In genomic region chr2:37672104-37672869, GRCh38 we compare ENCODE assay signal across 8 cellular contexts. TPM values are rescaled to one million over a fixed set of nuclear protein-coding genes. Genes with fewer than 3 reads are reported as not detected.
A peak's percentile ranks its signal among the peaks of the same experiment; 100 is the strongest.
DNase-seq lines count a peak whose midpoint lies in the region; ATAC-seq, FAIRE-seq and TF ChIP-seq lines count a peak whose summit lies in the region.

No MANE protein-coding gene starts in this region.

- intact Hi-C loops in endothelial cell of umbilical vein (cut with micrococcal nuclease), result loop anchor here (1.0 to 5.0 kb wide), 5 partner anchors 39 to 258 kb away; no protein-coding TSS in a partner anchor

- H3K9me1 ChIP-seq in endothelial cell of umbilical vein (replicated peaks; ENCODE audit: control insufficient read depth, extremely low read depth, insufficient read depth, low read length), result no peaks in the 10 kb centered on the region

- H3K9me3 ChIP-seq in endothelial cell of umbilical vein (replicated peaks; ENCODE audit: control insufficient read depth, insufficient read depth, low read length) (no peaks in the 10 kb centered on the region), mononuclear cell (ENCODE audit: low read depth, low read length) (no peaks in the 10 kb centered on the region)

- peak overlapping the region; percentile 61 for H3K4me2 ChIP-seq in endothelial cell of umbilical vein (ENCODE audit: insufficient read depth, low read length)

- dilution Hi-C loops in endothelial cell of umbilical vein (cut with MboI; ENCODE audit: extremely low pct_ligation_motif_present, low sequenced_read_pairs), result no loop called here

- TF ChIP-seq POLR2A in endothelial cell of umbilical vein (IDR thresholded peaks at IDR 0.05; ENCODE audit: low read depth, low read length), result no peak

- TF ChIP-seq CTCF in endothelial cell of umbilical vein (IDR thresholded peaks at IDR 0.05; ENCODE audit: extremely low read depth in 1 of 2, insufficient read depth in 1 of 2, low read depth in 1 of 2, low read length in 2 of 2), result no peak

- H3K27me3 ChIP-seq in endothelial cell of umbilical vein (ENCODE audit: control insufficient read depth in 2 of 2, insufficient read depth in 2 of 2, low read length in 2 of 2) (no peaks in the 10 kb centered on the region), mononuclear cell (ENCODE audit: insufficient read depth, low read length) (no peaks in the 10 kb centered on the region)

- H3K36me3 ChIP-seq in endothelial cell of umbilical vein (ENCODE audit: control insufficient read depth in 2 of 2, extremely low read depth in 1 of 2, insufficient read depth in 2 of 2, low read length in 2 of 2), result no peaks in the 10 kb centered on the region

- H3K27ac ChIP-seq in endothelial cell of umbilical vein (ENCODE audit: insufficient read depth, low read depth, low read length), result peak overlapping the region; percentile 75

- peak overlapping the region; percentile 83 for H3K9ac ChIP-seq in endothelial cell of umbilical vein (replicated peaks; ENCODE audit: extremely low read depth, insufficient read depth, low read length)

- BruUV-seq in endothelial cell of umbilical vein (replicated peaks; lab: Mats Ljungman, UMichigan), result no TSS peak

- H3K4me3 ChIP-seq in endothelial cell of umbilical vein (replicated peaks in 1 of 3; ENCODE audit: insufficient read depth in 1 of 3, low read depth in 1 of 3, low read length in 3 of 3) (peak overlapping the region; percentile 59 to 84 (median 67)), mononuclear cell (ENCODE audit: low read length) (peak overlapping the region; percentile 82)

- FAIRE-seq in endothelial cell of umbilical vein (lab: Jason Lieb, UNC), result peak; percentile 54

- H3K79me2 ChIP-seq in endothelial cell of umbilical vein (ENCODE audit: control insufficient read depth, insufficient read depth, low read length), result peaks cover 41% of the 10 kb centered on the region

- CTCF ChIA-PET in endothelial cell of umbilical vein (lab: Charles Lee), result interaction anchor here (0.6 to 3.6 kb wide), 11 partner anchors 18 to 276 kb away, joined by 3 to 27 read pairs (median 4); no protein-coding TSS in a partner anchor

- ATAC-seq in GM19463 (IDR thresholded peaks at IDR 0.05; ENCODE audit: unreplicated experiment) (peak; percentile 52), HG03571 (IDR thresholded peaks at IDR 0.05; ENCODE audit: unreplicated experiment) (peak; percentile 59)

- DNase-seq in CMK (ENCODE audit: low read depth) (peak; percentile 98), NOMO-1 treated with dmso at 0.1 percent for 144 hours (lab: John Stamatoyannopoulos, UW; ENCODE audit: unreplicated experiment) (peak; percentile 75), endothelial cell of umbilical vein (ENCODE audit: low read depth, low spot score) (peak; percentile 85)
- peak; percentile 81 for DNase-seq in activated CD8-positive, alpha-beta memory T cell treated with anti-CD3 and anti-CD28 coated beads, Interleukin-2, amount 50 U/mL, for 48 hours
- peak; percentile 52 for DNase-seq in stimulated activated CD8-positive, alpha-beta memory T cell treated with anti-CD3 and anti-CD28 coated beads, Interleukin-4, amount 100 ng/mL, for 24 hours (ENCODE audit: low read depth)

- H3K4me1 ChIP-seq in endothelial cell of umbilical vein (ENCODE audit: control insufficient read depth, extremely low read depth, insufficient read depth, low read length) (peaks cover 43% of the 10 kb centered on the region), mononuclear cell (ENCODE audit: insufficient read depth, low read length) (peaks cover 63% of the 10 kb centered on the region)

- POLR2A ChIA-PET in endothelial cell of umbilical vein (lab: Charles Lee), result interaction anchor here (0.6 to 0.9 kb wide), 4 partner anchors 133 to 168 kb away, joined by 3 to 4 read pairs (median 4); no protein-coding TSS in a partner anchor

- H2AFZ ChIP-seq in endothelial cell of umbilical vein (ENCODE audit: low read depth, low read length), result peak overlapping the region; percentile 83

- no peaks in the 10 kb centered on the region for H4K20me1 ChIP-seq in endothelial cell of umbilical vein (replicated peaks; ENCODE audit: control insufficient read depth, extremely low read depth, insufficient read depth, low read length)

TF ChIP-seq in endothelial cell of umbilical vein, 7 proteins besides CTCF, POLR2A, EP300 and RAD21:
- no peak for TF ChIP-seq JUN (IDR thresholded peaks at IDR 0.05; ENCODE audit: borderline replicate concordance, insufficient read depth, insufficient read length, low read depth)
- TF ChIP-seq GATA2 (IDR thresholded peaks at IDR 0.05; ENCODE audit: insufficient read depth, insufficient read length, low read depth, low read length), result peak; percentile 19
TF ChIP-seq in endothelial cell of umbilical vein: peak in this region for 1.

RNA-seq across cellular contexts. Expression of gene CDC42EP3, which starts 0.8 kb away (rescaled TPM):
- total RNA-seq in endothelial cell of umbilical vein, result 40.2 and 54.7 TPM in 2 replicates
- 14.6 and 14.9 TPM in 2 replicates for polyA plus RNA-seq in endothelial cell of umbilical vein
- 23.3 and 25.2 TPM in 2 replicates for polyA plus RNA-seq in endothelial cell of umbilical vein (2011; cell fraction: cytosol; rRNA removed)
- polyA plus RNA-seq in endothelial cell of umbilical vein (2011; cell fraction: nucleus; rRNA removed), result 20.4 and 27.5 TPM in 2 replicates
- 12.7 and 22.3 TPM in 2 replicates for polyA plus RNA-seq in endothelial cell of umbilical vein (2012)
- polyA minus RNA-seq in endothelial cell of umbilical vein, result 21.0 and 23.1 TPM in 2 replicates
- 1.1 TPM for polyA minus RNA-seq in endothelial cell of umbilical vein (2011; cell fraction: cytosol; rRNA and poly(A)+ RNA removed)
- 19.4 and 31.1 TPM in 2 replicates for polyA minus RNA-seq in endothelial cell of umbilical vein (2011; cell fraction: nucleus; rRNA and poly(A)+ RNA removed)
- total RNA-seq in mononuclear cell, result 79.9 TPM

Comparison
In these comparisons a context has a peak if more than half of its experiments do, and no peak if none do; other contexts are left out.
1. Peak in every context shown above with its lines: DNase-seq, ATAC-seq, H3K4me3 ChIP-seq and H3K27ac ChIP-seq.